In genomic region chr16:74813109-74813641, GRCh38 we compare ENCODE assay signal across 8 cellular contexts. TPM values are rescaled to one million over a fixed set of nuclear protein-coding genes. Genes with fewer than 3 reads are reported as not detected.
DNase-seq lines count a peak whose midpoint lies in the region; ATAC-seq and TF ChIP-seq lines count a peak whose summit lies in the region.

No MANE protein-coding gene starts in this region.

- H3K4me1 Mint-ChIP-seq in activated T-helper 17 cell treated with anti-CD3 and anti-CD28 coated beads, Interleukin-2, amount 50 U/mL, for 72 hours, result no peaks in the 10 kb centered on the region

- no peak overlapping the region for H4K8ac ChIP-seq in IMR-90 (ENCODE audit: low read depth in 2 of 2, low read length in 2 of 2)

- BruUV-seq in IMR-90 (replicated peaks; lab: Mats Ljungman, UMichigan), result no TSS peak

- H3K79me1 ChIP-seq in IMR-90 (ENCODE audit: low read depth in 1 of 2, low read length in 2 of 2), result no peaks in the 10 kb centered on the region

- no peaks in the 10 kb centered on the region for H3K9me1 ChIP-seq in IMR-90 (ENCODE audit: insufficient read depth, low read length)

- no peaks in the 10 kb centered on the region for H3K27me3 Mint-ChIP-seq in activated T-helper 17 cell treated with anti-CD3 and anti-CD28 coated beads, Interleukin-2, amount 50 U/mL, for 72 hours

- H3K9me3 Mint-ChIP-seq in activated T-helper 17 cell treated with anti-CD3 and anti-CD28 coated beads, Interleukin-2, amount 50 U/mL, for 72 hours, result no peaks in the 10 kb centered on the region

- H4K5ac ChIP-seq in IMR-90 (ENCODE audit: low read depth, low read length), result no peak overlapping the region

- H3K4me3 ChIP-seq in IMR-90 (ENCODE audit: insufficient read depth, low read depth, low read length) (no peak overlapping the region), fibroblast of villous mesenchyme (ENCODE audit: low read depth, low read length) (no peak overlapping the region), neuron (ENCODE audit: low read length) (no peak overlapping the region), stomach (no peak overlapping the region)

- no peak for TF ChIP-seq POLR2A in IMR-90 (IDR thresholded peaks at IDR 0.05; ENCODE audit: low read depth, low read length)
- no peak for TF ChIP-seq POLR2A in stomach (IDR thresholded peaks at IDR 0.05)

- no peak overlapping the region for H2AK5ac ChIP-seq in IMR-90 (ENCODE audit: low read depth, low read length)

- no peak overlapping the region for H3K56ac ChIP-seq in IMR-90 (ENCODE audit: extremely low read depth, insufficient read depth, low read length)

- no peak overlapping the region for H2BK20ac ChIP-seq in IMR-90 (ENCODE audit: low read depth, low read length)

- H2BK120ac ChIP-seq in IMR-90 (ENCODE audit: low read depth, low read length), result no peak overlapping the region

- no peak overlapping the region for H3K4ac ChIP-seq in IMR-90 (ENCODE audit: low read depth, low read length)

- dilution Hi-C loops in IMR-90 (cut with HindIII; ENCODE audit: low sequenced_read_pairs, unreplicated experiment), result no loop called here

- intact Hi-C loops in IMR-90 (cut with micrococcal nuclease), result loop anchor here (1.0 to 5.0 kb wide), 3 partner anchors 49 to 299 kb away; no protein-coding TSS in a partner anchor
- intact Hi-C loops in stomach (cut with DNase I; ENCODE audit: low total_unique reads), result no loop called here

- peak; percentile 82 for TF ChIP-seq CTCF in IMR-90 (conservative IDR thresholded peaks at IDR 0.05; ENCODE audit: low read depth, low read length)
- TF ChIP-seq CTCF in fibroblast of villous mesenchyme (IDR thresholded peaks at IDR 0.05; ENCODE audit: insufficient read depth, low read depth, low read length), result peak; percentile 94
- peak in 6 of 7 experiments; percentile 21 to 97 (median 96) for TF ChIP-seq CTCF in stomach (IDR thresholded peaks at IDR 0.05)

- H3K4me1 ChIP-seq in IMR-90 (ENCODE audit: control insufficient read depth, insufficient read depth, low read length) (no peaks in the 10 kb centered on the region), neuron (ENCODE audit: insufficient read depth, low read length) (peaks cover 3% of the 10 kb centered on the region), stomach (peaks cover 4 to 9% (median 7%) of the 10 kb centered on the region in 4 donors)

- 3% methylated on average over 9 of the region's 25 CpGs; no CpG with 5 or more reads in 1 of the 2 experiments for WGBS in IMR-90 (ENCODE audit: extremely low coverage in 2 of 2, insufficient read length in 1 of 2), 2 experiments
- WGBS in stomach, 5 donors, result 5 to 17% (median 7%) methylated on average over 8 to 25 of the region's 25 CpGs

- POLR2A ChIA-PET in IMR-90 (lab: Charles Lee; ENCODE audit: unreplicated experiment), result no interaction called here

- H3K14ac ChIP-seq in IMR-90 (replicated peaks; ENCODE audit: low read depth, low read length), result no peak overlapping the region

- peak overlapping the region; percentile 89 for H2AFZ ChIP-seq in IMR-90 (replicated peaks; ENCODE audit: low read length, poor library complexity)
- peak overlapping the region; percentile 46 for H2AFZ ChIP-seq in neuron (ENCODE audit: low read depth, low read length)

- no peak overlapping the region for H2BK5ac ChIP-seq in IMR-90 (ENCODE audit: low read depth, low read length, poor library complexity, severe bottlenecking)

- DNase-seq in DMS79 treated with DMSO at 0.1 percent for 48 hours (lab: John Stamatoyannopoulos, UW) (peak; percentile 27), IMR-90 (peak; percentile 55), RPMI8226 (peak; percentile 94), fibroblast of villous mesenchyme (ENCODE audit: low read depth) (peak; percentile 68), stomach (peak; percentile 91)

- no peak overlapping the region for H3K4me3 Mint-ChIP-seq in activated T-helper 17 cell treated with anti-CD3 and anti-CD28 coated beads, Interleukin-2, amount 50 U/mL, for 72 hours

- CTCF ChIA-PET in IMR-90 (lab: Yijun Ruan, JAX), result interaction anchor here (0.7 to 3.5 kb wide), 12 partner anchors 8 to 109 kb away, joined by 3 to 24 read pairs (median 4); no protein-coding TSS in a partner anchor

- H2AK9ac ChIP-seq in IMR-90 (replicated peaks; ENCODE audit: low read depth, low read length, poor library complexity), result peak overlapping the region; percentile 58

- TF ChIP-seq EP300 in stomach (IDR thresholded peaks at IDR 0.05), result no peak

- no peak overlapping the region for H3K23ac ChIP-seq in IMR-90 (ENCODE audit: low read depth, low read length)

- no peaks in the 10 kb centered on the region for H3K36me3 ChIP-seq in IMR-90 (ENCODE audit: control insufficient read depth, insufficient read depth, low read length)
- H3K36me3 ChIP-seq in neuron (ENCODE audit: insufficient read depth, low read length), result no peaks in the 10 kb centered on the region
- no peaks in the 10 kb centered on the region for H3K36me3 ChIP-seq in stomach

- in situ Hi-C loops in IMR-90 (cut with MboI; ENCODE audit: low sequenced_read_pairs), result no loop called here

- H2BK15ac ChIP-seq in IMR-90 (ENCODE audit: low read depth, low read length), result no peak overlapping the region

- H3K27me3 ChIP-seq in IMR-90 (ENCODE audit: control insufficient read depth, insufficient read depth, low read length) (peaks cover 26% of the 10 kb centered on the region), neuron (ENCODE audit: insufficient read depth, low read length) (peaks cover 2% of the 10 kb centered on the region), stomach (no peaks in the 10 kb centered on the region)

- H4K20me1 ChIP-seq in IMR-90 (ENCODE audit: insufficient read depth, low read length), result no peaks in the 10 kb centered on the region

- no peak overlapping the region for H3K9ac ChIP-seq in IMR-90 (ENCODE audit: low read depth, low read length)

- no peak overlapping the region for H4K91ac ChIP-seq in IMR-90 (ENCODE audit: insufficient read depth, low read depth, low read length)

- no peaks in the 10 kb centered on the region for H3K36me3 Mint-ChIP-seq in activated T-helper 17 cell treated with anti-CD3 and anti-CD28 coated beads, Interleukin-2, amount 50 U/mL, for 72 hours (ENCODE audit: low read depth)

- H3K27ac ChIP-seq in IMR-90 (ENCODE audit: insufficient read depth, low read length) (no peak overlapping the region), stomach (no peak overlapping the region)

- peak; percentile 99 for ATAC-seq in GM21619 (IDR thresholded peaks at IDR 0.05; ENCODE audit: unreplicated experiment)
- peak; percentile 100 for ATAC-seq in IMR-90 (ENCODE audit: low read depth)
- ATAC-seq in activated T-helper 17 cell treated with anti-CD3 and anti-CD28 coated beads, Interleukin-2, amount 50 U/mL, for 72 hours (replicated peaks), result peak; percentile 100

- H3K27ac Mint-ChIP-seq in activated T-helper 17 cell treated with anti-CD3 and anti-CD28 coated beads, Interleukin-2, amount 50 U/mL, for 72 hours, result no peak overlapping the region

- no peak overlapping the region for H3K4me2 ChIP-seq in IMR-90 (ENCODE audit: low read depth, low read length)

- no peak overlapping the region for H3K18ac ChIP-seq in IMR-90 (ENCODE audit: low read depth, low read length)

- peak; percentile 82 for TF ChIP-seq RAD21 in IMR-90 (IDR thresholded peaks at IDR 0.05; ENCODE audit: low read length)

- H3K9me3 ChIP-seq in IMR-90 (ENCODE audit: control insufficient read depth, insufficient read depth, low read length) (peaks cover 5% of the 10 kb centered on the region), neuron (ENCODE audit: low read length) (no peaks in the 10 kb centered on the region), stomach (no peaks in the 10 kb centered on the region)

TF ChIP-seq in IMR-90, 13 proteins besides CTCF, POLR2A, EP300 and RAD21:
- TF ChIP-seq CHD1 (IDR thresholded peaks at IDR 0.05; ENCODE audit: low read depth, low read length), result no peak
- TF ChIP-seq NFE2L2 (IDR thresholded peaks at IDR 0.05; ENCODE audit: low read depth, low read length), result no peak
- TF ChIP-seq RFX5 (IDR thresholded peaks at IDR 0.05; ENCODE audit: low read depth, low read length), result no peak
- TF ChIP-seq SMC3 (IDR thresholded peaks at IDR 0.05; ENCODE audit: low read depth, low read length), result peak; percentile 73

RNA-seq across cellular contexts. Expression of gene FA2H, which starts 38.6 kb away (rescaled TPM):
- total RNA-seq in IMR-90 (2012; rRNA removed) (not detected in 2 replicates), fibroblast of villous mesenchyme (not detected in 2 replicates), stomach (10 to 100 TPM in 4 of 5 donors, 1 to 10 TPM in 1; 1.8 to 64.2 (median 29.2) TPM)
- polyA plus RNA-seq in IMR-90 (2012; rRNA removed) (not detected in 2 replicates), stomach (10 to 100 TPM in 2 of 3 donors, 1 to 10 TPM in 1; 9.4 to 16.2 (median 15.0) TPM)
- polyA plus RNA-seq in IMR-90 (2012; cell fraction: cytosol; rRNA removed), result 0.01 TPM in 1 of 2 replicates, not detected in the other
- polyA plus RNA-seq in IMR-90 (2012; cell fraction: nucleus; rRNA removed; ENCODE audit: low replicate concordance), result 0.02 TPM in 1 of 2 replicates, not detected in the other
- under 1 TPM in 1 of 2 donors, not detected in 1; 0.19 TPM for total RNA-seq in activated T-helper 17 cell treated with anti-CD3 and anti-CD28 coated beads, Interleukin-2, amount 50 U/mL, for 72 hours

Comparison
In these comparisons a context has a peak if more than half of its experiments do, and no peak if none do; other contexts are left out.
1. DNase-seq: peak in every context shown above with its lines; median percentile 94 in RPMI8226; 91 in stomach; 68 in fibroblast of villous mesenchyme; 55 in IMR-90; 27 in DMS79 treated with DMSO at 0.1 percent for 48 hours.